Comparison of ENCODE assay signal across 1 cellular context in the genomic region with DNA sequence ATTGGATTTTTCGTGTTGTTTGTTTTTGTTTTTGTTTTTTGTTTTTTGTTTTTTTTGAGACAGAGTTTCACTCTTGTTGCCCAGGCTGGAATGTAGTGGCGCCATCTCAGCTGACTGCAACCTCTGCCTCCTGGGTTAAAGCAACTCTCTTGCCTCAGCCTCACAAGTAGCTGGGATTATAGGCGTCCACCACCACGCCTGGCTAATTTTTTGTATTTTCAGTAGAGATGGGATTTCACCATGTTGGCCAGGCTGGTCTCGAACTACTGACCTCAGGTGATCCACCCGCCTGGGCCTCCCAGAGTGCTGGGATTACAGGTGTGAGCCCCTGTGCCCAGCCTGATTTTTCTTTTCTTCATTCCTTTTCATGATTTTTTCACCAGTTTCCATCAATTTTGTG.
A peak's percentile ranks its signal among the peaks of the same experiment; 100 is the strongest.
TF ChIP-seq lines count a peak whose summit lies in the region.

No MANE protein-coding gene starts in this region.

TF ChIP-seq in HEK293, 187 proteins besides CTCF, POLR2A, EP300 and RAD21:
- TF ChIP-seq ZNF335 (tag by site-specific recombination; conservative IDR thresholded peaks at IDR 0.05): peak; percentile 75
